In genomic region chr4:161132715-161133425, GRCh38 we compare ENCODE assay signal across 22 cellular contexts.
A peak's percentile ranks its signal among the peaks of the same experiment; 100 is the strongest.
DNase-seq lines count a peak whose midpoint lies in the region; ATAC-seq and TF ChIP-seq lines count a peak whose summit lies in the region.
"Had no signal": no experiment of that assay in that cellular context is flagged by ENCODE, and none has a peak within 500 bp of the region (broad histone marks: within the 10 kb centered on the region; RNA-seq: fewer than 3 reads in every experiment).

No MANE protein-coding gene starts in this region.

- no peak for TF ChIP-seq CTCF in mucosa of descending colon (IDR thresholded peaks at IDR 0.05)
- TF ChIP-seq CTCF in stomach (IDR thresholded peaks at IDR 0.05) = no peak

- WGBS in stomach, 5 donors = 83 to 90% (median 87%) methylated on average over 4 of the region's 4 CpGs

- H3K4me3 ChIP-seq in mucosa of descending colon = no peak overlapping the region
- no peak overlapping the region for H3K4me3 ChIP-seq in stomach
- H3K4me3 ChIP-seq: A549, heart left ventricle had no signal

- ATAC-seq in GM18499 (IDR thresholded peaks at IDR 0.05; ENCODE audit: insufficient read depth, unreplicated experiment) (peak; percentile 79), GM19438 (IDR thresholded peaks at IDR 0.05; ENCODE audit: low read depth, unreplicated experiment) (peak; percentile 92), HG02678 (IDR thresholded peaks at IDR 0.05; ENCODE audit: unreplicated experiment) (peak; percentile 90), HG03378 (IDR thresholded peaks at IDR 0.05; ENCODE audit: unreplicated experiment) (peak; percentile 95), mucosa of descending colon (no peak)
- ATAC-seq: A549; activated naive CD8-positive, alpha-beta T cell treated with anti-CD3 and anti-CD28 coated beads, Interleukin-2, amount 50 U/mL, for 24 hours; heart left ventricle; PC-3 had no signal

- H3K27me3 ChIP-seq in stomach = no peaks in the 10 kb centered on the region
- H3K27me3 ChIP-seq: heart left ventricle had no signal

- TF ChIP-seq POLR2A in stomach (IDR thresholded peaks at IDR 0.05) = no peak

- peaks cover 5% of the 10 kb centered on the region for H3K9me3 ChIP-seq in mucosa of descending colon
- H3K9me3 ChIP-seq in stomach = peaks cover 0 to 14% (median 9%) of the 10 kb centered on the region in 4 donors
- H3K9me3 ChIP-seq: A549 had no signal

- DNase-seq in NK-92 treated with Interleukin-12 subunit alpha and Interleukin-12 subunit beta, amount 100 ng/mL, for 24 hours (lab: John Stamatoyannopoulos, UW) = no peak
- DNase-seq in mucosa of descending colon = no peak
- no peak for DNase-seq in stomach
- no peak for DNase-seq in activated CD4-positive, CD25-positive, alpha-beta regulatory T cell (lab: John Stamatoyannopoulos, UW)
- DNase-seq: activated B cell treated with CpG ODN at 0.5 μM for 24 hours; activated naive CD8-positive, alpha-beta T cell treated with anti-CD3 and anti-CD28 coated beads, Interleukin-2, amount 50 U/mL, for 24 hours; activated T-cell treated with anti-CD3 and anti-CD28 coated beads, Interleukin-2, amount 50 U/mL, for 1 hour; CD8-positive, alpha-beta memory T cell; GF-D8; heart left ventricle; naive B cell; NCI-H1105; NCI-H2227 treated with DMSO at 0.1 percent for 48 hours; PC-3; retina; stimulated activated CD4-positive, alpha-beta T cell treated with anti-CD3 and anti-CD28 coated beads, Interleukin-1b, Interleukin-23, amount 100 ng/mL, for 48 hours; trophoblast cell had no signal

- no peak for TF ChIP-seq EP300 in stomach (IDR thresholded peaks at IDR 0.05)

- intact Hi-C loops in mucosa of descending colon (cut with DNase I, micrococcal nuclease) = no loop called here
- intact Hi-C loops in stomach (cut with DNase I; ENCODE audit: low total_unique reads) = no loop called here

- H3K36me3 ChIP-seq in mucosa of descending colon (ENCODE audit: low read depth) = no peaks in the 10 kb centered on the region
- H3K36me3 ChIP-seq in stomach = no peaks in the 10 kb centered on the region
- H3K36me3 ChIP-seq: heart left ventricle had no signal

- H3K4me1 ChIP-seq in mucosa of descending colon (ENCODE audit: low read depth) (no peaks in the 10 kb centered on the region), stomach (no peaks in the 10 kb centered on the region)
- H3K4me1 ChIP-seq: A549, heart left ventricle had no signal

- H3K27ac ChIP-seq in stomach = no peak overlapping the region
- H3K27ac ChIP-seq: A549, heart left ventricle had no signal
